In genomic region chr5:141969783-141970741, GRCh38 we compare ENCODE assay signal across 8 cellular contexts. TPM values are rescaled to one million over a fixed set of nuclear protein-coding genes. Genes with fewer than 3 reads are reported as not detected.
DNase-seq lines count a peak whose midpoint lies in the region; ATAC-seq and TF ChIP-seq lines count a peak whose summit lies in the region.

No MANE protein-coding gene starts in this region.

- peaks cover 22% of the 10 kb centered on the region for H3K36me3 Mint-ChIP-seq in activated naive CD4-positive, alpha-beta T cell treated with anti-CD3 and anti-CD28 coated beads for 36 hours (ENCODE audit: low read depth)

- peak overlapping the region; percentile 93 for H3K4me3 Mint-ChIP-seq in activated naive CD4-positive, alpha-beta T cell treated with anti-CD3 and anti-CD28 coated beads for 36 hours

- H2AK5ac ChIP-seq in mesendoderm (ENCODE audit: low read length): no peak overlapping the region

- H4K20me1 ChIP-seq in mammary epithelial cell (ENCODE audit: insufficient read depth, low read length): no peaks in the 10 kb centered on the region

- no peaks in the 10 kb centered on the region for H3K36me3 ChIP-seq in mammary epithelial cell (ENCODE audit: insufficient read depth, low read length)
- H3K36me3 ChIP-seq in mesendoderm (ENCODE audit: control insufficient read depth, insufficient read depth, low read length): no peaks in the 10 kb centered on the region

- H3K27me3 Mint-ChIP-seq in activated naive CD4-positive, alpha-beta T cell treated with anti-CD3 and anti-CD28 coated beads for 36 hours (ENCODE audit: low read depth): no peaks in the 10 kb centered on the region

- intact Hi-C loops in activated naive CD4-positive, alpha-beta T cell treated with anti-CD3 and anti-CD28 coated beads for 36 hours (cut with micrococcal nuclease): loop anchor here (1.0 to 2.0 kb wide), 6 partner anchors 37 to 277 kb away; partner anchors contain the start of gene DELE1
- intact Hi-C loops in mammary epithelial cell (cut with micrococcal nuclease): loop anchor here (2.0 kb wide), 1 partner anchor 277 kb away; no protein-coding TSS in a partner anchor

- dilution Hi-C loops in mammary epithelial cell (cut with HindIII; ENCODE audit: low sequenced_read_pairs): loop anchor here (5.0 to 10.0 kb wide), 2 partner anchors 32 to 135 kb away; no protein-coding TSS in a partner anchor

- no peak overlapping the region for H4K8ac ChIP-seq in mesendoderm (ENCODE audit: low read depth, low read length)

- H2BK15ac ChIP-seq in mesendoderm (replicated peaks; ENCODE audit: low read depth): no peak overlapping the region

- peak overlapping the region; percentile 94 for H2AFZ ChIP-seq in mammary epithelial cell (ENCODE audit: low read depth, low read length)

- H3K4me3 ChIP-seq in mammary epithelial cell (replicated peaks in 1 of 3; ENCODE audit: insufficient read depth in 1 of 3, low read depth in 2 of 3, low read length in 3 of 3) (peak overlapping the region; percentile 48 to 87 (median 67)), mesendoderm (ENCODE audit: low read length) (peak overlapping the region; percentile 95)

- H3K79me2 ChIP-seq in mammary epithelial cell (ENCODE audit: insufficient read depth, low read length): peaks cover 27% of the 10 kb centered on the region
- H3K79me2 ChIP-seq in mesendoderm (ENCODE audit: control insufficient read depth, insufficient read depth, low read length): no peaks in the 10 kb centered on the region

- peak overlapping the region; percentile 98 for H3K56ac ChIP-seq in mesendoderm (ENCODE audit: low read length)

- ATAC-seq in HG02840 (IDR thresholded peaks at IDR 0.05; ENCODE audit: low FRiP score, unreplicated experiment): peak; percentile 40
- ATAC-seq in activated CD4-positive, CD25-positive, alpha-beta regulatory T cell treated with anti-CD3 and anti-CD28 coated beads, Interleukin-2, amount 50 U/mL, for 24 hours: no peak

- no peak overlapping the region for H2BK5ac ChIP-seq in mesendoderm (ENCODE audit: low read length)

- no peak overlapping the region for H2BK120ac ChIP-seq in mesendoderm (ENCODE audit: low read depth, low read length)

- peaks cover 2% of the 10 kb centered on the region for H3K79me1 ChIP-seq in mesendoderm (ENCODE audit: low read length)

- 56% methylated on average over 2 of the region's 2 CpGs for WGBS in mammary epithelial cell (ENCODE audit: low coverage, missing lambda C conversion rate)
- no CpG with 5 or more reads among the region's 2 CpGs for WGBS in mesendoderm (ENCODE audit: extremely low coverage, insufficient coverage, low lambda C conversion rate)

- TF ChIP-seq CTCF in mammary epithelial cell (conservative IDR thresholded peaks at IDR 0.05 in 1 of 2, IDR thresholded peaks at IDR 0.05 in 1 of 2; ENCODE audit: extremely low read depth in 1 of 2, insufficient read depth in 1 of 2, low read depth in 1 of 2, low read length in 2 of 2): no peak

- BruUV-seq in mammary epithelial cell (replicated peaks; lab: Mats Ljungman, UMichigan): no TSS peak

- peaks cover 16% of the 10 kb centered on the region for H3K4me1 ChIP-seq in mammary epithelial cell (ENCODE audit: insufficient read depth, low read length)
- H3K4me1 ChIP-seq in mesendoderm (ENCODE audit: control insufficient read depth, low read depth, low read length): no peaks in the 10 kb centered on the region

- H3K9ac ChIP-seq in mammary epithelial cell (ENCODE audit: insufficient read depth, low read length) (peak overlapping the region; percentile 87), mesendoderm (ENCODE audit: low read length) (peak overlapping the region; percentile 97)

- H4K5ac ChIP-seq in mesendoderm (ENCODE audit: low read length): no peak overlapping the region

- H3K4ac ChIP-seq in mesendoderm (ENCODE audit: low read depth, low read length): no peak overlapping the region

- H3K27ac ChIP-seq in mammary epithelial cell (ENCODE audit: insufficient read depth, low read depth, low read length): peak overlapping the region; percentile 77
- H3K27ac ChIP-seq in mesendoderm (ENCODE audit: low read depth, low read length): no peak overlapping the region

- H3K9me3 Mint-ChIP-seq in activated naive CD4-positive, alpha-beta T cell treated with anti-CD3 and anti-CD28 coated beads for 36 hours: no peaks in the 10 kb centered on the region

- H3K4me1 Mint-ChIP-seq in activated naive CD4-positive, alpha-beta T cell treated with anti-CD3 and anti-CD28 coated beads for 36 hours (ENCODE audit: low read depth): peaks cover 47% of the 10 kb centered on the region

- no peaks in the 10 kb centered on the region for H3K9me3 ChIP-seq in mammary epithelial cell (replicated peaks; ENCODE audit: insufficient read depth, low read length)

- H3K27me3 ChIP-seq in mammary epithelial cell (ENCODE audit: insufficient read depth, low read length): no peaks in the 10 kb centered on the region
- no peaks in the 10 kb centered on the region for H3K27me3 ChIP-seq in mesendoderm (ENCODE audit: insufficient read depth, low read length, poor library complexity)

- peak overlapping the region; percentile 76 for H3K4me2 ChIP-seq in mammary epithelial cell (ENCODE audit: insufficient read depth, low read depth, low read length)
- peak overlapping the region; percentile 65 for H3K4me2 ChIP-seq in mesendoderm (ENCODE audit: low read length)

- CTCF ChIA-PET in activated naive CD4-positive, alpha-beta T cell treated with anti-CD3 and anti-CD28 coated beads for 36 hours (lab: Charles Lee): interaction anchor here (0.6 to 7.3 kb wide), 26 partner anchors 8 to 319 kb away, joined by 3 to 115 read pairs (median 5); partner anchors contain the start of genes FCHSD1, GNPDA1, PCDH1 and PCDH12
- CTCF ChIA-PET in mammary epithelial cell (lab: Charles Lee; ENCODE audit: low non-redundant PET): interaction anchor here (0.7 to 1.2 kb wide), 2 partner anchors 9 to 80 kb away, joined by 7 to 10 read pairs; no protein-coding TSS in a partner anchor

- in situ Hi-C loops in mammary epithelial cell (cut with MboI; ENCODE audit: low sequenced_read_pairs in 2 of 2): no loop called here

- no peak overlapping the region for H3K18ac ChIP-seq in mesendoderm (ENCODE audit: low read length)

- DNase-seq in activated naive CD4-positive, alpha-beta T cell treated with anti-CD3 and anti-CD28 coated beads for 36 hours: no peak
- DNase-seq in activated naive CD4-positive, alpha-beta T cell treated with Interleukin-2 at 50 U/mL for 16 hours: no peak
- DNase-seq in NOMO-1 (lab: John Stamatoyannopoulos, UW; ENCODE audit: unreplicated experiment in 2 of 2) (peak; percentile 68 to 81), mammary epithelial cell (no peak), mesendoderm (peak; percentile 84), NCI-H187 treated with DMSO at 0.1 percent for 48 hours (lab: John Stamatoyannopoulos, UW) (no peak)

- H3K23ac ChIP-seq in mesendoderm (ENCODE audit: low read length): no peak overlapping the region

- peak overlapping the region; percentile 91 for H3K27ac Mint-ChIP-seq in activated naive CD4-positive, alpha-beta T cell treated with anti-CD3 and anti-CD28 coated beads for 36 hours

RNA-seq across cellular contexts. Expression of gene RNF14, which starts 1.2 kb away (rescaled TPM):
- 10 to 100 TPM; 29.8 to 35.6 TPM for total RNA-seq in activated naive CD4-positive, alpha-beta T cell treated with anti-CD3 and anti-CD28 coated beads for 36 hours
- 10 to 100 TPM; 60.4 to 93.7 TPM for total RNA-seq in mammary epithelial cell
- 33.2 TPM for polyA plus RNA-seq in mammary epithelial cell
- 145 TPM for polyA minus RNA-seq in mammary epithelial cell
- 17.6 TPM for polyA plus RNA-seq in mesendoderm (2013, experiment 1 of 2)
- polyA plus RNA-seq in mesendoderm (2013, experiment 2 of 2): 18.8 TPM

RNA-seq across cellular contexts. Expression of gene PCDH12, which starts 12.1 kb away (rescaled TPM):
- 1 to 10 TPM in 1 of 2 experiments, under 1 TPM in 1; 0.43 to 1.1 TPM for total RNA-seq in activated naive CD4-positive, alpha-beta T cell treated with anti-CD3 and anti-CD28 coated beads for 36 hours
- total RNA-seq in mammary epithelial cell: 1 to 10 TPM in 1 of 2 donors, under 1 TPM in 1; 0.17 to 1.2 TPM
- 0.07 TPM for polyA plus RNA-seq in mammary epithelial cell
- 0.10 TPM for polyA minus RNA-seq in mammary epithelial cell
- polyA plus RNA-seq in mesendoderm (2013, experiment 1 of 2): 0.06 TPM
- polyA plus RNA-seq in mesendoderm (2013, experiment 2 of 2): 0.07 TPM

RNA-seq across cellular contexts. Expression of gene GNPDA1, which starts 42.8 kb away (rescaled TPM):
- 100 to 1,000 TPM; 250 to 259 TPM for total RNA-seq in activated naive CD4-positive, alpha-beta T cell treated with anti-CD3 and anti-CD28 coated beads for 36 hours
- 10 to 100 TPM; 29.0 to 77.2 TPM for total RNA-seq in mammary epithelial cell
- 26.8 TPM for polyA plus RNA-seq in mammary epithelial cell
- 71.6 TPM for polyA minus RNA-seq in mammary epithelial cell
- polyA plus RNA-seq in mesendoderm (2013, experiment 1 of 2): 61.7 TPM
- polyA plus RNA-seq in mesendoderm (2013, experiment 2 of 2): 60.5 TPM

RNA-seq across cellular contexts. Expression of gene DELE1, which starts 46.4 kb away (rescaled TPM):
- 10 to 100 TPM; 48.0 to 50.6 TPM for total RNA-seq in activated naive CD4-positive, alpha-beta T cell treated with anti-CD3 and anti-CD28 coated beads for 36 hours
- total RNA-seq in mammary epithelial cell: 10 to 100 TPM; 39.5 to 51.4 TPM
- polyA plus RNA-seq in mammary epithelial cell: 39.8 TPM
- 37.7 TPM for polyA minus RNA-seq in mammary epithelial cell
- 29.3 TPM for polyA plus RNA-seq in mesendoderm (2013, experiment 1 of 2)
- polyA plus RNA-seq in mesendoderm (2013, experiment 2 of 2): 30.5 TPM

Comparison
In these comparisons a context has a peak if more than half of its experiments do, and no peak if none do; other contexts are left out.
1. DNase-seq: peak in NOMO-1 (2 of 2) and mesendoderm (single experiment); none in activated naive CD4-positive, alpha-beta T cell treated with anti-CD3 and anti-CD28 coated beads for 36 hours (single experiment), activated naive CD4-positive, alpha-beta T cell treated with Interleukin-2 at 50 U/mL for 16 hours (single experiment), mammary epithelial cell (single experiment) and NCI-H187 treated with DMSO at 0.1 percent for 48 hours (single experiment).